ENCODE assay signal across 16 cellular contexts in genomic region chr5:1757511-1757910, GRCh38. TPM values are rescaled to one million over a fixed set of nuclear protein-coding genes. Genes with fewer than 3 reads are reported as not detected.
A peak's percentile ranks its signal among the peaks of the same experiment; 100 is the strongest.
DNase-seq lines count a peak whose midpoint lies in the region; ATAC-seq and TF ChIP-seq lines count a peak whose summit lies in the region.
"Had no signal": no experiment of that assay in that cellular context is flagged by ENCODE, and none has a peak within 500 bp of the region (broad histone marks: within the 10 kb centered on the region; RNA-seq: fewer than 3 reads in every experiment).

No MANE protein-coding gene starts in this region.

- H2BK5ac ChIP-seq in H9 (ENCODE audit: insufficient read length, low read length): no peak overlapping the region

- no peak for TF ChIP-seq EP300 in stomach (IDR thresholded peaks at IDR 0.05)

- no peaks in the 10 kb centered on the region for H4K20me1 ChIP-seq in H9 (ENCODE audit: control insufficient read depth, insufficient read depth, insufficient read length)

- no peaks in the 10 kb centered on the region for H3K27me3 ChIP-seq in H7 (ENCODE audit: control insufficient read depth, insufficient read depth, low read length)
- H3K27me3 ChIP-seq in H9 (ENCODE audit: insufficient read depth, low read length): no peaks in the 10 kb centered on the region
- H3K27me3 ChIP-seq in left lung: peaks cover 0 to 43% of the 10 kb centered on the region in 2 donors
- H3K27me3 ChIP-seq in stomach: peaks cover 0 to 58% (median 6%) of the 10 kb centered on the region in 3 donors
- no peaks in the 10 kb centered on the region for H3K27me3 ChIP-seq in brain microvascular endothelial cell (replicated peaks)

- H3K4me1 ChIP-seq in H9 (ENCODE audit: insufficient read depth, low read length): no peaks in the 10 kb centered on the region
- no peaks in the 10 kb centered on the region for H3K4me1 ChIP-seq in left lung
- H3K4me1 ChIP-seq in stomach: no peaks in the 10 kb centered on the region
- H3K4me1 ChIP-seq: BE2C had no signal

- H3K4me2 ChIP-seq in H9 (ENCODE audit: insufficient read depth, insufficient read length, low read length): no peak overlapping the region
- H3K4me2 ChIP-seq: GM23338 had no signal

- no peaks in the 10 kb centered on the region for H3K79me2 ChIP-seq in H9 (ENCODE audit: insufficient read depth, low read length)

- no peaks in the 10 kb centered on the region for H3K79me1 ChIP-seq in H9 (ENCODE audit: insufficient read depth, low read depth, low read length, poor library complexity, severe bottlenecking)

- H2BK20ac ChIP-seq in H9 (ENCODE audit: low read depth, low read length, poor library complexity, severe bottlenecking): no peak overlapping the region

- DNase-seq in H7 (peak; percentile 38), H9 (peak; percentile 15), left lung (peak; percentile 16 to 64), stomach (peak; percentile 24), brain microvascular endothelial cell (no peak)
- DNase-seq in stimulated activated CD4-positive, alpha-beta T cell treated with anti-CD3 and anti-CD28 coated beads, Interleukin-15, amount 100 ng/mL, for 24 hours: no peak
- DNase-seq: BE2C; CD4-positive, alpha-beta memory T cell; DND-41; GDM1; NCI-H1436 treated with DMSO at 0.1 percent for 48 hours; NCI-H446 had no signal

- peaks cover 12 to 19% of the 10 kb centered on the region in 2 experiments for H3K4me1 Mint-ChIP-seq in H9
- H3K4me1 Mint-ChIP-seq: CD4-positive, alpha-beta memory T cell had no signal

- H3K4ac ChIP-seq in H9 (ENCODE audit: low read depth, low read length): no peak overlapping the region

- H3K56ac ChIP-seq in H9 (ENCODE audit: insufficient read length, low read depth, low read length): no peak overlapping the region

- no peak overlapping the region for H4K91ac ChIP-seq in H9 (ENCODE audit: insufficient read length, low read depth, low read length)

- peaks cover 11 to 13% of the 10 kb centered on the region in 2 experiments for H3K9me3 Mint-ChIP-seq in H9

- no peaks in the 10 kb centered on the region for H3K36me3 ChIP-seq in H7 (replicated peaks; ENCODE audit: control insufficient read depth, insufficient read depth, low read length)
- H3K36me3 ChIP-seq in left lung: no peaks in the 10 kb centered on the region
- no peaks in the 10 kb centered on the region for H3K36me3 ChIP-seq in stomach
- H3K36me3 ChIP-seq in brain microvascular endothelial cell (replicated peaks): no peaks in the 10 kb centered on the region
- H3K36me3 ChIP-seq: BE2C had no signal

- no peak overlapping the region for H3K4me3 Mint-ChIP-seq in H9
- H3K4me3 Mint-ChIP-seq: CD4-positive, alpha-beta memory T cell; GM23338 had no signal

- H3K4me3 ChIP-seq in H7 (ENCODE audit: insufficient read depth, low read depth, low read length) (no peak overlapping the region), left lung (no peak overlapping the region), stomach (no peak overlapping the region), brain microvascular endothelial cell (ENCODE audit: low read depth, low read length) (no peak overlapping the region)
- H3K4me3 ChIP-seq: GM23338 had no signal

- no peak overlapping the region for H3K27ac Mint-ChIP-seq in H9
- H3K27ac Mint-ChIP-seq: CD4-positive, alpha-beta memory T cell; GM23338 had no signal

- peaks cover 12% of the 10 kb centered on the region for H3K27me3 Mint-ChIP-seq in H9 (ENCODE audit: low read depth)

- no peak overlapping the region for H3K23ac ChIP-seq in H9 (ENCODE audit: insufficient read length, low read depth, low read length)

- H3K9ac ChIP-seq in H9 (ENCODE audit: extremely low read depth, insufficient read length, low read length): no peak overlapping the region

- no peak overlapping the region for H3K18ac ChIP-seq in H9 (ENCODE audit: insufficient read length, low read depth, low read length)

- no peak overlapping the region for H3K14ac ChIP-seq in H9 (ENCODE audit: insufficient read depth, low read length)

- H4K8ac ChIP-seq in H9 (replicated peaks; ENCODE audit: insufficient read length, low read depth, low read length): no peak overlapping the region

- no peak overlapping the region for H2AK5ac ChIP-seq in H9 (ENCODE audit: insufficient read length, low read length)

- TF ChIP-seq POLR2A in stomach (IDR thresholded peaks at IDR 0.05): no peak

- H3K9me3 ChIP-seq in H9 (ENCODE audit: control insufficient read depth, low read depth, low read length) (no peaks in the 10 kb centered on the region), left lung (no peaks in the 10 kb centered on the region), stomach (peaks cover 0 to 6% (median 2%) of the 10 kb centered on the region in 4 donors)
- H3K9me3 ChIP-seq: BE2C had no signal

- WGBS in H9 (ENCODE audit: extremely low coverage, insufficient read length, low lambda C conversion rate): no CpG with 5 or more reads among the region's 10 CpGs
- 82 to 94% (median 87%) methylated on average over 4 to 10 of the region's 10 CpGs for WGBS in stomach, 5 donors

- H3K36me3 Mint-ChIP-seq in H9 (ENCODE audit: insufficient read depth in 1 of 3, low read depth in 3 of 3): peaks cover 7 to 11% (median 10%) of the 10 kb centered on the region in 3 experiments

- intact Hi-C loops in left lung (cut with DNase I) (no loop called here), stomach (cut with DNase I; ENCODE audit: low total_unique reads) (no loop called here)

- H3T11ph ChIP-seq in H9 (ENCODE audit: low read length): no peak overlapping the region

- no peaks in the 10 kb centered on the region for H3K23me2 ChIP-seq in H9 (ENCODE audit: insufficient read length, low read depth, low read length, poor library complexity, severe bottlenecking)

- in situ Hi-C loops in brain microvascular endothelial cell (cut with HindIII; ENCODE audit: low pct_ligation_motif_present, low sequenced_read_pairs): no loop called here

- H2BK15ac ChIP-seq in H9 (ENCODE audit: low read depth, low read length): no peak overlapping the region

- H2AFZ ChIP-seq in H9 (ENCODE audit: low read length): no peak overlapping the region
- H2AFZ ChIP-seq: GM23338 had no signal

- H4K5ac ChIP-seq in H9 (ENCODE audit: insufficient read length, low read depth, low read length): no peak overlapping the region

- ATAC-seq in left lung: no peak
- ATAC-seq in GM19324 (IDR thresholded peaks at IDR 0.05; ENCODE audit: low FRiP score, unreplicated experiment): no peak
- ATAC-seq: GM23338 had no signal

- TF ChIP-seq CTCF in H9 (conservative IDR thresholded peaks at IDR 0.05): no peak
- no peak for TF ChIP-seq CTCF in left lung (IDR thresholded peaks at IDR 0.05)
- TF ChIP-seq CTCF in stomach (IDR thresholded peaks at IDR 0.05): no peak
- no peak for TF ChIP-seq CTCF in brain microvascular endothelial cell (IDR thresholded peaks at IDR 0.05; ENCODE audit: low read depth, low read length, missing control alignments)

- H2BK120ac ChIP-seq in H9 (ENCODE audit: low read depth, low read length, poor library complexity, severe bottlenecking): no peak overlapping the region

- no peak overlapping the region for H2BK12ac ChIP-seq in H9 (ENCODE audit: insufficient read length, low read depth, low read length)

- H3K27ac ChIP-seq in H9 (ENCODE audit: insufficient read length, low read depth, low read length): no peak overlapping the region
- H3K27ac ChIP-seq in left lung: no peak overlapping the region
- no peak overlapping the region for H3K27ac ChIP-seq in stomach
- H3K27ac ChIP-seq in brain microvascular endothelial cell: no peak overlapping the region
- H3K27ac ChIP-seq: HL-60, RWPE1 had no signal

RNA-seq across cellular contexts. Expression of gene MRPL36, which starts 42.1 kb away (rescaled TPM):
- total RNA-seq in H7 (2014; rRNA removed; shearing (Covaris generic)): 49.4 and 83.8 TPM in 2 replicates
- 67.3 and 68.9 TPM in 2 replicates for total RNA-seq in H9 (2021)
- total RNA-seq in left lung: 10 to 100 TPM; 35.1 to 38.4 TPM
- 10 to 100 TPM in 4 of 5 donors, 1 to 10 TPM in 1; 4.9 to 96.9 (median 26.7) TPM for total RNA-seq in stomach
- 100 to 1,000 TPM in 1 of 3 donors, 10 to 100 TPM in 2; 67.4 to 101 (median 90.0) TPM for polyA plus RNA-seq in stomach

RNA-seq across cellular contexts. Expression of gene NDUFS6, which starts 43.7 kb away (rescaled TPM):
- total RNA-seq in H7 (2014; rRNA removed; shearing (Covaris generic)): 35.2 and 51.9 TPM in 2 replicates
- total RNA-seq in H9 (2021) (62.5 and 63.7 TPM in 2 replicates), left lung (10 to 100 TPM; 26.8 to 29.0 TPM), stomach (10 to 100 TPM in 4 of 5 donors, not detected in 1; 12.8 to 86.0 (median 39.7) TPM)
- polyA plus RNA-seq in stomach: 10 to 100 TPM; 92.6 to 95.0 (median 93.3) TPM

Comparison
In these comparisons a context has a peak if more than half of its experiments do, and no peak if none do; other contexts are left out.
1. DNase-seq: peak in H7 (single experiment), H9 (single experiment), left lung (2 of 2) and stomach (single experiment); none in stimulated activated CD4-positive, alpha-beta T cell treated with anti-CD3 and anti-CD28 coated beads, Interleukin-15, amount 100 ng/mL, for 24 hours (single experiment) and brain microvascular endothelial cell (single experiment).